ENCODE assay signal across 9 cellular contexts in the genomic region with DNA sequence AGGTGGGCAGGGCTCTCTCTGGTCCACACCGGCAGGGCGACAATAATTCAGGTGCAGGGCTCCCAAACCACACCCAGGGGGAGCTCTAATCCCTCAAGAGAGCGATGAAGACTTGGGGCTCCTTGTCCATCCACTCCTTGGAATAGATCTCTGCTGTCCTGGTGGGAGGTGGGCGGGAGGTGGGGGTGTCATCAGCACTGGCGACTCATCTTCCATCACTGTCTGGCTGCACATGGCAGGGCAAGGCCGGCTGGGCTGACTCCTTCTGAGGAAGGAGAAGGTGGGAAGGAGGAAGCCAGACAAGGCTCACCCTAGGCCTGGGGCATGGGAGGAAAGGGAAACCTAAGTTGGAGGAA. TPM values are rescaled to one million over a fixed set of nuclear protein-coding genes. Genes with fewer than 3 reads are reported as not detected.
DNase-seq lines count a peak whose midpoint lies in the region; ATAC-seq and TF ChIP-seq lines count a peak whose summit lies in the region.
"Had no signal": no experiment of that assay in that cellular context is flagged by ENCODE, and none has a peak within 500 bp of the region (broad histone marks: within the 10 kb centered on the region; RNA-seq: fewer than 3 reads in every experiment).

No MANE protein-coding gene starts in this region.

- no peaks in the 10 kb centered on the region for H3K9me3 ChIP-seq in heart left ventricle
- H3K9me3 ChIP-seq in CD4-positive, alpha-beta memory T cell (ENCODE audit: control insufficient read depth in 1 of 2, low read length in 2 of 2), result no peaks in the 10 kb centered on the region

- TF ChIP-seq POLR2A in heart left ventricle (IDR thresholded peaks at IDR 0.05), result no peak

- no peaks in the 10 kb centered on the region; the same call in 1 of the 2 replicates for H3K27me3 Mint-ChIP-seq in WTC11 (ENCODE audit: low read depth)
- H3K27me3 Mint-ChIP-seq in CD4-positive, alpha-beta memory T cell, result peaks cover 21 to 22% of the 10 kb centered on the region in 2 donors

- CTCF ChIA-PET in WTC11 (lab: Charles Lee), result interaction anchor here (0.6 to 7.7 kb wide), 43 partner anchors 11 to 1692 kb away, joined by 3 to 175 read pairs (median 5); a partner anchor contains a TSS
- CTCF ChIA-PET in CD4-positive, alpha-beta memory T cell (lab: Charles Lee; ENCODE audit: partially characterized antibody), result interaction anchor here (0.6 to 0.8 kb wide), 2 partner anchors 15 to 27 kb away, joined by 3 read pairs; no protein-coding TSS in a partner anchor

- no peaks in the 10 kb centered on the region for H3K27me3 ChIP-seq in heart left ventricle
- no peaks in the 10 kb centered on the region for H3K27me3 ChIP-seq in CD4-positive, alpha-beta memory T cell (ENCODE audit: insufficient read depth, low read length)

- 0 out of 2 replicates have a peak overlapping the region, but pooled peaks have one; percentile 10 for H3K27ac Mint-ChIP-seq in WTC11
- no peak overlapping the region for H3K27ac Mint-ChIP-seq in CD4-positive, alpha-beta memory T cell

- ATAC-seq in WTC11 (peak; percentile 87), heart left ventricle (peak; percentile 7 to 42 (median 26))

- H3K4me1 ChIP-seq in heart left ventricle, result peaks cover 0 to 13% (median 0%) of the 10 kb centered on the region in 12 donors
- no peaks in the 10 kb centered on the region for H3K4me1 ChIP-seq in CD4-positive, alpha-beta memory T cell (ENCODE audit: insufficient read depth, low read length)

- no peak overlapping the region for H3K4me3 ChIP-seq in heart left ventricle
- no peak overlapping the region for H3K4me3 ChIP-seq in CD4-positive, alpha-beta memory T cell (ENCODE audit: low read length in 2 of 2)

- H3K36me3 Mint-ChIP-seq in WTC11, result no peaks in the 10 kb centered on the region
- H3K36me3 Mint-ChIP-seq in CD4-positive, alpha-beta memory T cell, result no peaks in the 10 kb centered on the region

- H3K9me3 Mint-ChIP-seq in WTC11, result no peaks in the 10 kb centered on the region
- no peaks in the 10 kb centered on the region for H3K9me3 Mint-ChIP-seq in CD4-positive, alpha-beta memory T cell

- TF ChIP-seq CTCF in GM12874 (IDR thresholded peaks at IDR 0.05; ENCODE audit: insufficient read depth, low read depth, low read length) (peak; percentile 82), WTC11 (IDR thresholded peaks at IDR 0.05) (peak; percentile 74), heart left ventricle (IDR thresholded peaks at IDR 0.05) (peak in 11 of 12 donors; percentile 38 to 59 (median 49))

- peaks cover 40% of the 10 kb centered on the region for H3K4me1 Mint-ChIP-seq in WTC11
- H3K4me1 Mint-ChIP-seq in CD4-positive, alpha-beta memory T cell, result no peaks in the 10 kb centered on the region

- POLR2A ChIA-PET in WTC11 (lab: Charles Lee), result no interaction called here
- POLR2A ChIA-PET in CD4-positive, alpha-beta memory T cell (lab: Charles Lee; ENCODE audit: partially characterized antibody), result no interaction called here

- WGBS in heart left ventricle, 4 donors, result 18 to 32% (median 27%) methylated on average over 6 of the region's 6 CpGs

- no peaks in the 10 kb centered on the region for H3K36me3 ChIP-seq in heart left ventricle
- H3K36me3 ChIP-seq in CD4-positive, alpha-beta memory T cell (ENCODE audit: insufficient read depth, low read length), result no peaks in the 10 kb centered on the region

- H3K27ac ChIP-seq in heart left ventricle, result no peak overlapping the region
- no peak overlapping the region for H3K27ac ChIP-seq in CD4-positive, alpha-beta memory T cell (ENCODE audit: low read depth, low read length)

- intact Hi-C loops in heart left ventricle (cut with DNase I), result loop anchor here in 7 of 10 donors (1.0 to 5.0 kb wide), 7 partner anchors 36 to 164 kb away; no protein-coding TSS in a partner anchor
- intact Hi-C loops in CD4-positive, alpha-beta memory T cell (cut with micrococcal nuclease), result loop anchor here (2.0 kb wide), 1 partner anchor 61 kb away; no protein-coding TSS in a partner anchor

- no peak overlapping the region; the same call in 1 of the 2 replicates for H3K4me3 Mint-ChIP-seq in WTC11
- H3K4me3 Mint-ChIP-seq in CD4-positive, alpha-beta memory T cell, result no peak overlapping the region

- DNase-seq in 8988T (peak; percentile 84), NCI-H1105 (lab: John Stamatoyannopoulos, UW) (peak; percentile 2), WTC11 (ENCODE audit: low spot score) (peak; percentile 81), heart left ventricle (peak in 3 of 5 donors; percentile 24 to 55 (median 37)), smooth muscle cell of the brain vasculature (ENCODE audit: low read depth, low spot score) (peak; percentile 12), ureter (ENCODE audit: low spot score) (no peak)
- no peak for DNase-seq in CD4-positive, alpha-beta memory T cell

TF ChIP-seq in WTC11, 78 proteins besides CTCF, POLR2A, EP300 and RAD21:
- TF ChIP-seq, protein P1, sequence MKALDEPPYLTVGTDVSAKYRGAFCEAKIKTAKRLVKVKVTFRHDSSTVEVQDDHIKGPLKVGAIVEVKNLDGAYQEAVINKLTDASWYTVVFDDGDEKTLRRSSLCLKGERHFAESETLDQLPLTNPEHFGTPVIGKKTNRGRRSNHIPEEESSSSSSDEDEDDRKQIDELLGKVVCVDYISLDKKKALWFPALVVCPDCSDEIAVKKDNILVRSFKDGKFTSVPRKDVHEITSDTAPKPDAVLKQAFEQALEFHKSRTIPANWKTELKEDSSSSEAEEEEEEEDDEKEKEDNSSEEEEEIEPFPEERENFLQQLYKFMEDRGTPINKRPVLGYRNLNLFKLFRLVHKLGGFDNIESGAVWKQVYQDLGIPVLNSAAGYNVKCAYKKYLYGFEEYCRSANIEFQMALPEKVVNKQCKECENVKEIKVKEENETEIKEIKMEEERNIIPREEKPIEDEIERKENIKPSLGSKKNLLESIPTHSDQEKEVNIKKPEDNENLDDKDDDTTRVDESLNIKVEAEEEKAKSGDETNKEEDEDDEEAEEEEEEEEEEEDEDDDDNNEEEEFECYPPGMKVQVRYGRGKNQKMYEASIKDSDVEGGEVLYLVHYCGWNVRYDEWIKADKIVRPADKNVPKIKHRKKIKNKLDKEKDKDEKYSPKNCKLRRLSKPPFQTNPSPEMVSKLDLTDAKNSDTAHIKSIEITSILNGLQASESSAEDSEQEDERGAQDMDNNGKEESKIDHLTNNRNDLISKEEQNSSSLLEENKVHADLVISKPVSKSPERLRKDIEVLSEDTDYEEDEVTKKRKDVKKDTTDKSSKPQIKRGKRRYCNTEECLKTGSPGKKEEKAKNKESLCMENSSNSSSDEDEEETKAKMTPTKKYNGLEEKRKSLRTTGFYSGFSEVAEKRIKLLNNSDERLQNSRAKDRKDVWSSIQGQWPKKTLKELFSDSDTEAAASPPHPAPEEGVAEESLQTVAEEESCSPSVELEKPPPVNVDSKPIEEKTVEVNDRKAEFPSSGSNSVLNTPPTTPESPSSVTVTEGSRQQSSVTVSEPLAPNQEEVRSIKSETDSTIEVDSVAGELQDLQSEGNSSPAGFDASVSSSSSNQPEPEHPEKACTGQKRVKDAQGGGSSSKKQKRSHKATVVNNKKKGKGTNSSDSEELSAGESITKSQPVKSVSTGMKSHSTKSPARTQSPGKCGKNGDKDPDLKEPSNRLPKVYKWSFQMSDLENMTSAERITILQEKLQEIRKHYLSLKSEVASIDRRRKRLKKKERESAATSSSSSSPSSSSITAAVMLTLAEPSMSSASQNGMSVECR (CRISPR knock-in tag; IDR thresholded peaks at IDR 0.05; ENCODE audit: borderline replicate concordance), result no peak
- TF ChIP-seq, protein P2, sequence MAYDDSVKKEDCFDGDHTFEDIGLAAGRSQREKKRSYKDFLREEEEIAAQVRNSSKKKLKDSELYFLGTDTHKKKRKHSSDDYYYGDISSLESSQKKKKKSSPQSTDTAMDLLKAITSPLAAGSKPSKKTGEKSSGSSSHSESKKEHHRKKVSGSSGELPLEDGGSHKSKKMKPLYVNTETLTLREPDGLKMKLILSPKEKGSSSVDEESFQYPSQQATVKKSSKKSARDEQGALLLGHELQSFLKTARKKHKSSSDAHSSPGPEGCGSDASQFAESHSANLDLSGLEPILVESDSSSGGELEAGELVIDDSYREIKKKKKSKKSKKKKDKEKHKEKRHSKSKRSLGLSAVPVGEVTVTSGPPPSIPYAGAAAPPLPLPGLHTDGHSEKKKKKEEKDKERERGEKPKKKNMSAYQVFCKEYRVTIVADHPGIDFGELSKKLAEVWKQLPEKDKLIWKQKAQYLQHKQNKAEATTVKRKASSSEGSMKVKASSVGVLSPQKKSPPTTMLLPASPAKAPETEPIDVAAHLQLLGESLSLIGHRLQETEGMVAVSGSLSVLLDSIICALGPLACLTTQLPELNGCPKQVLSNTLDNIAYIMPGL (CRISPR knock-in tag; IDR thresholded peaks at IDR 0.05), result no peak
- TF ChIP-seq SMAD4 (CRISPR knock-in tag; IDR thresholded peaks at IDR 0.05), result no peak
- TF ChIP-seq, protein P3, sequence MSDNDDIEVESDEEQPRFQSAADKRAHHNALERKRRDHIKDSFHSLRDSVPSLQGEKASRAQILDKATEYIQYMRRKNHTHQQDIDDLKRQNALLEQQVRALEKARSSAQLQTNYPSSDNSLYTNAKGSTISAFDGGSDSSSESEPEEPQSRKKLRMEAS (CRISPR knock-in tag; IDR thresholded peaks at IDR 0.05), result 0 out of 2 replicates have a peak, but pooled peaks have one; percentile 10

RNA-seq across cellular contexts. Expression of a gene that starts 29.3 kb away (rescaled TPM):
- 6.1 to 10.1 TPM (median 7.9 TPM) in 3 replicates for total RNA-seq in WTC11 (2021)
- 1,000 to 10,000 TPM; 5,987 to 9,948 (median 7,621) TPM for total RNA-seq in heart left ventricle
- polyA plus RNA-seq in heart left ventricle, result over 10,000 TPM in 1 of 2 donors, 1,000 to 10,000 TPM in 1; 9,964 to 28,496 TPM
- not detected for total RNA-seq in CD4-positive, alpha-beta memory T cell
- not detected for polyA plus RNA-seq in CD4-positive, alpha-beta memory T cell
- total RNA-seq in ureter, result 1.4 TPM
- total RNA-seq: dermis microvascular lymphatic vessel endothelial cell had no signal

RNA-seq across cellular contexts. Expression of a gene that starts 50.9 kb away (rescaled TPM):
- 14.5 to 15.6 TPM (median 14.9 TPM) in 3 replicates for total RNA-seq in WTC11 (2021)
- 10 to 100 TPM in 2 of 9 donors, 1 to 10 TPM in 7; 2.0 to 99.2 (median 6.4) TPM for total RNA-seq in heart left ventricle
- polyA plus RNA-seq in heart left ventricle, result 10 to 100 TPM in 1 of 2 donors, 1 to 10 TPM in 1; 6.9 to 49.3 TPM
- total RNA-seq in CD4-positive, alpha-beta memory T cell, result under 1 TPM in 1 of 2 experiments, not detected in 1; 0.17 TPM
- not detected for polyA plus RNA-seq in CD4-positive, alpha-beta memory T cell
- 186 TPM for total RNA-seq in ureter
- total RNA-seq: dermis microvascular lymphatic vessel endothelial cell had no signal

Comparison
In these comparisons a context has a peak if more than half of its experiments do, and no peak if none do; other contexts are left out.
1. DNase-seq: peak in 8988T (single experiment), NCI-H1105 (single experiment), WTC11 (single experiment), heart left ventricle (3 of 5) and smooth muscle cell of the brain vasculature (single experiment); none in CD4-positive, alpha-beta memory T cell (0 of 5) and ureter (single experiment).
2. RNA of a gene that starts 29.3 kb away (total RNA-seq): 5,987 to 9,948 TPM in heart left ventricle; 6.1 to 10.1 TPM in WTC11, 1.4 TPM in ureter (single experiment) and not detected in CD4-positive, alpha-beta memory T cell; every median in the first group is over 100 times any median in the second.
3. Peak in every context shown above with its lines, with median percentiles within 50 percentile points of each other: CTCF ChIP-seq.